ENCODE assay signal across 9 cellular contexts in the genomic region with DNA sequence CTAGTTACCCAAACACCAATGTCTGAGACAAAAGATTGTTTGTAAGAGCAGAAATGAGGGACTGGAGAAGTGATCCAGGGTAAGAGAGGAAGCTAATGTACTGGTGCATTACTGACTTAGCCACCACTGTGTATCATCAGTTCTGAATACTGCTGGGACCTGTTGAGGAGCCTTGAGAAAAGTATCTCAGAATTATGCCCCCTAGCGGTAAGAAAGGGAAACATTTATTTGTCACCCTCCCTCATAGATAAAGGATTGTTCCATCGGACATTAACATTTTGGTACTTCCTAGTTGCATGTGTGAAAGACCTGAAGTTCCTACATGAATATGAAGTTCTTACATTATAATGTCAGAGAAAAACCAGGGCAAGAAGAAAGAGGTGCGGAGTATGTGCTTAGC.
DNase-seq lines count a peak whose midpoint lies in the region; ATAC-seq and TF ChIP-seq lines count a peak whose summit lies in the region.
"Had no signal": no experiment of that assay in that cellular context is flagged by ENCODE, and none has a peak within 500 bp of the region (broad histone marks: within the 10 kb centered on the region; RNA-seq: fewer than 3 reads in every experiment).

No MANE protein-coding gene starts in this region.

- H3K27ac ChIP-seq in OCI-LY1 (ENCODE audit: low read depth, low read length, poor library complexity, severe bottlenecking) = no peak overlapping the region
- no peak overlapping the region for H3K27ac ChIP-seq in foreskin keratinocyte

- ATAC-seq in foreskin keratinocyte (no peak), GM18517 (IDR thresholded peaks at IDR 0.05; ENCODE audit: unreplicated experiment) (no peak)
- no peak for ATAC-seq in stimulated activated naive CD8-positive, alpha-beta T cell treated with anti-CD3 and anti-CD28 coated beads, Interleukin-15, Interleukin-2, amounts not matched to agents 100 U/mL and 50 U/mL, for 24 hours
- ATAC-seq: left cardiac atrium had no signal

- H3K27me3 ChIP-seq in OCI-LY1 (ENCODE audit: insufficient read depth, low read length) (no peaks in the 10 kb centered on the region), foreskin keratinocyte (no peaks in the 10 kb centered on the region)

- no peak overlapping the region for H3K4me3 ChIP-seq in OCI-LY1 (ENCODE audit: low read depth, low read length, poor library complexity, severe bottlenecking)

- no peaks in the 10 kb centered on the region for H3F3A ChIP-seq in OCI-LY1 (ENCODE audit: insufficient read depth, low read length)

- H3K9ac ChIP-seq in OCI-LY1 (ENCODE audit: low read length) = no peak overlapping the region

- peak; percentile 49 for DNase-seq in DMS53 (lab: John Stamatoyannopoulos, UW)
- peak; percentile 13 for DNase-seq in H4 (ENCODE audit: low spot score)
- DNase-seq in foreskin keratinocyte = peak in 1 of 2 donors; percentile 4
- DNase-seq in islet precursor cell = no peak
- DNase-seq in stimulated activated naive CD8-positive, alpha-beta T cell treated with anti-CD3 and anti-CD28 coated beads, Interleukin-15, Interleukin-2, amounts not matched to agents 100 U/mL and 50 U/mL, for 24 hours = no peak
- no peak for DNase-seq in activated effector memory CD4-positive, alpha-beta T cell treated with Interleukin-2 at 50 U/mL for 16 hours
- DNase-seq: left cardiac atrium had no signal

- TF ChIP-seq CTCF in OCI-LY1 (IDR thresholded peaks at IDR 0.05; ENCODE audit: low read length) = peak; percentile 70
- TF ChIP-seq CTCF in foreskin keratinocyte (conservative IDR thresholded peaks at IDR 0.05) = peak; percentile 45

- H3K4me2 ChIP-seq in OCI-LY1 (ENCODE audit: low read length) = no peak overlapping the region

- H3K4me1 ChIP-seq in OCI-LY1 (ENCODE audit: insufficient read depth, low read length, severe bottlenecking) (no peaks in the 10 kb centered on the region), foreskin keratinocyte (no peaks in the 10 kb centered on the region)

- H3K9me3 ChIP-seq in OCI-LY1 (ENCODE audit: low read length) = no peaks in the 10 kb centered on the region

- no peaks in the 10 kb centered on the region for H3K79me2 ChIP-seq in OCI-LY1 (ENCODE audit: insufficient read depth, low read length)

- H4K20me1 ChIP-seq in OCI-LY1 (ENCODE audit: insufficient read depth, low read length) = no peaks in the 10 kb centered on the region

- H2AFZ ChIP-seq in OCI-LY1 (ENCODE audit: low read length) = 0 out of 2 replicates have a peak overlapping the region, but pooled peaks have one; percentile 73

- H3K36me3 ChIP-seq in OCI-LY1 (ENCODE audit: insufficient read depth, low read length) = no peaks in the 10 kb centered on the region

- H3K9me2 ChIP-seq in OCI-LY1 (ENCODE audit: low read depth, low read length) = no peaks in the 10 kb centered on the region

Comparison
In these comparisons a context has a peak if more than half of its experiments do, and no peak if none do; other contexts are left out.
1. DNase-seq: peak in DMS53 (single experiment) and H4 (single experiment); none in islet precursor cell (single experiment), stimulated activated naive CD8-positive, alpha-beta T cell treated with anti-CD3 and anti-CD28 coated beads, Interleukin-15, Interleukin-2, amounts not matched to agents 100 U/mL and 50 U/mL, for 24 hours (single experiment) and activated effector memory CD4-positive, alpha-beta T cell treated with Interleukin-2 at 50 U/mL for 16 hours (single experiment).